1 cellular context compared by ENCODE assay signal in the genomic region with DNA sequence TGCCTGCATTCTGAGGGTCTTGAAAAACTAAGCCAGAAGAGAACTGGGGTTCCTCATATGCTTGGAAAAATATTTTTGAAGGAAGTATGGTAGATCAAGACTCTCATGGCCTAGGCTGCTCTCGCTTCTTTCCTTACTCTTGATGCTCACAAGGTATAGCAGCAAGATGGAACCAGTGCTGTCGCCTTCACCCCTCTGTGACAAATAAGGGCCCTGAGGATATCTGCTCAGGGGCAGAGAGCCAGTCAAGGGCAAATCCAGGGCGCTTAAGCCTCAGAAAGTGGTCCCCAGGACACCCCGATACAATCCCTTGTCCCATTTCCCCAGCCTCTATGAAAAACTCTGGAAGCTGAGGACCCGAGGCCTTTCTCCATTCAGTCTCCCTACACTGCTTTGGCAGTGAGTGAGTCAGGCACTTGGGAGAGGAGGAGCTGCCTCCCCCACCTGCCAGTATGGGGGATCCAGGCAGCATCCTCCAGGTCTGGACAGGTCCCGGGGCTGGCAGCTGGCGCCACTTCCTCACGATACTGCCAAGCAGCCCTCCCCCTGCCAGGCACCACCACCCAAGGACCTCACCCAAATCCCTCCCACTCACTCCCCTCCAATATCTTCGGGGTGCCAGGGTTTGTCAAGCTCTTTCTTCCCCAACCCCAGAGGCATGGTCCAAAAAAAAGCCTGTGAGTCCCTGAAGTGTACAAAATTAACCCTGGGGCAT.
TF ChIP-seq lines count a peak whose summit lies in the region.

No MANE protein-coding gene starts in this region.

TF ChIP-seq in HCT116, 20 proteins besides CTCF, POLR2A, EP300 and RAD21:
- no peak for TF ChIP-seq ZFX (IDR thresholded peaks at IDR 0.05)
- no peak for TF ChIP-seq EZH2 (IDR thresholded peaks at IDR 0.05)
- no peak for TF ChIP-seq SIN3A (IDR thresholded peaks at IDR 0.05; ENCODE audit: low read depth)
- TF ChIP-seq POLR2AphosphoS5 (IDR thresholded peaks at IDR 0.05; ENCODE audit: low read depth, low read length): no peak
- no peak for TF ChIP-seq YY1 (IDR thresholded peaks at IDR 0.05; ENCODE audit: extremely low read depth, insufficient replicate concordance, low read depth, low read length)
- no peak for TF ChIP-seq JUND (IDR thresholded peaks at IDR 0.05)
- TF ChIP-seq FOSL1 (IDR thresholded peaks at IDR 0.05; ENCODE audit: low read depth): no peak
- no peak for TF ChIP-seq EGR1 (IDR thresholded peaks at IDR 0.05; ENCODE audit: low read depth)
- TF ChIP-seq, protein P1, sequence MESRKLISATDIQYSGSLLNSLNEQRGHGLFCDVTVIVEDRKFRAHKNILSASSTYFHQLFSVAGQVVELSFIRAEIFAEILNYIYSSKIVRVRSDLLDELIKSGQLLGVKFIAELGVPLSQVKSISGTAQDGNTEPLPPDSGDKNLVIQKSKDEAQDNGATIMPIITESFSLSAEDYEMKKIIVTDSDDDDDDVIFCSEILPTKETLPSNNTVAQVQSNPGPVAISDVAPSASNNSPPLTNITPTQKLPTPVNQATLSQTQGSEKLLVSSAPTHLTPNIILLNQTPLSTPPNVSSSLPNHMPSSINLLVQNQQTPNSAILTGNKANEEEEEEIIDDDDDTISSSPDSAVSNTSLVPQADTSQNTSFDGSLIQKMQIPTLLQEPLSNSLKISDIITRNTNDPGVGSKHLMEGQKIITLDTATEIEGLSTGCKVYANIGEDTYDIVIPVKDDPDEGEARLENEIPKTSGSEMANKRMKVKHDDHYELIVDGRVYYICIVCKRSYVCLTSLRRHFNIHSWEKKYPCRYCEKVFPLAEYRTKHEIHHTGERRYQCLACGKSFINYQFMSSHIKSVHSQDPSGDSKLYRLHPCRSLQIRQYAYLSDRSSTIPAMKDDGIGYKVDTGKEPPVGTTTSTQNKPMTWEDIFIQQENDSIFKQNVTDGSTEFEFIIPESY (IDR thresholded peaks at IDR 0.05; ENCODE audit: extremely low read depth, insufficient replicate concordance, low read length): no peak
- no peak for TF ChIP-seq SRF (IDR thresholded peaks at IDR 0.05; ENCODE audit: low read depth)
TF ChIP-seq in HCT116: peak in this region for 0.
